Comparison of ENCODE assay signal across 17 cellular contexts in the genomic region with DNA sequence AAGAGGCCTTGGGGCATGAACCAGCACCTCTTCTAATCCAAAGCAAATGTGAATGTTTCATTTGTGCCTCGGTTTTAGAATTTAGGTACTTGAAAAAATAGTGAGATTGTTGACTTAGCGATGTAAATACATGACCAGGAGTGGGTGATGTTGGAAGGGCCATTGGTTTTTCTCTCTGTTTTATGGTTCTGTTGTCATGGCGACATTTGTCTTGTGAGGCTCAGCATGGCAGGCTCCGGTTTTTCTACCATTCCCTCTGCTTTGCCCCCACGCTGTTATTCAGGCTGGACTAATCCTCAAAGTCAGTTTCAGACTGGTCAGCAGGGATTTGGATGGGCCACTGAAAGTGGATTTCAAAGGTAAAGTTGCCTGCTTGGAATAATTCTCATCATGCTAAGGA.
A peak's percentile ranks its signal among the peaks of the same experiment; 100 is the strongest.
DNase-seq lines count a peak whose midpoint lies in the region; ATAC-seq, FAIRE-seq and TF ChIP-seq lines count a peak whose summit lies in the region.
"Had no signal": no experiment of that assay in that cellular context is flagged by ENCODE, and none has a peak within 500 bp of the region (broad histone marks: within the 10 kb centered on the region; RNA-seq: fewer than 3 reads in every experiment).

No MANE protein-coding gene starts in this region.

- H3K27ac Mint-ChIP-seq in Calu3 (ENCODE audit: unreplicated experiment) (no peak overlapping the region), brain (peak overlapping the region in 3 of 5 experiments; percentile 38 to 93 (median 82)), CD14-positive monocyte (no peak overlapping the region)
- H3K27ac Mint-ChIP-seq in stimulated activated memory B cell treated with anti-CD40 and anti-IgM and Interleukin-4, amounts not matched to agents 10 μg/mL and 1 μg/mL and 100 μg/mL, for 72 hours: no peak overlapping the region
- H3K27ac Mint-ChIP-seq: CD8-positive, alpha-beta memory T cell had no signal

- H3K36me3 Mint-ChIP-seq in Calu3 (ENCODE audit: insufficient read depth, unreplicated experiment): peaks cover 79% of the 10 kb centered on the region
- peaks cover 93% of the 10 kb centered on the region for H3K36me3 Mint-ChIP-seq in brain
- H3K36me3 Mint-ChIP-seq in stimulated activated memory B cell treated with anti-CD40 and anti-IgM and Interleukin-4, amounts not matched to agents 10 μg/mL and 1 μg/mL and 100 μg/mL, for 72 hours: peaks cover 70% of the 10 kb centered on the region
- peaks cover 0 to 8% of the 10 kb centered on the region in 2 donors for H3K36me3 Mint-ChIP-seq in CD14-positive monocyte

- intact Hi-C loops in Calu3 (cut with micrococcal nuclease; ENCODE audit: unreplicated experiment) (no loop called here), CD14-positive monocyte (cut with micrococcal nuclease) (no loop called here)

- H3K4me1 Mint-ChIP-seq in Calu3 (ENCODE audit: low read depth, unreplicated experiment) (no peaks in the 10 kb centered on the region), brain (peaks cover 60% of the 10 kb centered on the region), CD14-positive monocyte (no peaks in the 10 kb centered on the region)
- no peaks in the 10 kb centered on the region for H3K4me1 Mint-ChIP-seq in stimulated activated memory B cell treated with anti-CD40 and anti-IgM and Interleukin-4, amounts not matched to agents 10 μg/mL and 1 μg/mL and 100 μg/mL, for 72 hours
- H3K4me1 Mint-ChIP-seq: CD8-positive, alpha-beta memory T cell had no signal

- no peaks in the 10 kb centered on the region for H3K9me3 Mint-ChIP-seq in Calu3 (ENCODE audit: low read depth, unreplicated experiment)
- H3K9me3 Mint-ChIP-seq in brain: no peaks in the 10 kb centered on the region
- H3K9me3 Mint-ChIP-seq in stimulated activated memory B cell treated with anti-CD40 and anti-IgM and Interleukin-4, amounts not matched to agents 10 μg/mL and 1 μg/mL and 100 μg/mL, for 72 hours: no peaks in the 10 kb centered on the region
- peaks cover 0 to 2% (median 0%) of the 10 kb centered on the region in 7 donors for H3K9me3 Mint-ChIP-seq in CD14-positive monocyte
- H3K9me3 Mint-ChIP-seq: CD8-positive, alpha-beta memory T cell had no signal

- H3K4me3 Mint-ChIP-seq in Calu3 (ENCODE audit: low read depth, unreplicated experiment) (no peak overlapping the region), brain (no peak overlapping the region), CD14-positive monocyte (no peak overlapping the region)
- H3K4me3 Mint-ChIP-seq in stimulated activated memory B cell treated with anti-CD40 and anti-IgM and Interleukin-4, amounts not matched to agents 10 μg/mL and 1 μg/mL and 100 μg/mL, for 72 hours: no peak overlapping the region
- H3K4me3 Mint-ChIP-seq: CD8-positive, alpha-beta memory T cell had no signal

- DNase-seq in Calu3 (no peak), D721Med (ENCODE audit: insufficient read length, low spot score) (no peak), NCI-H1105 treated with DMSO at 0.1 percent for 48 hours (lab: John Stamatoyannopoulos, UW) (peak; percentile 40), CD14-positive monocyte (ENCODE audit: low spot score) (no peak)
- DNase-seq: CD8-positive, alpha-beta memory T cell; DMS 273 treated with DMSO at 0.1 percent for 48 hours; NCI-H2081; NCI-H524; PC-3; T-helper 9 cell had no signal

- H3K27me3 Mint-ChIP-seq in Calu3 (ENCODE audit: unreplicated experiment): no peaks in the 10 kb centered on the region
- peaks cover 6% of the 10 kb centered on the region for H3K27me3 Mint-ChIP-seq in brain
- H3K27me3 Mint-ChIP-seq in stimulated activated memory B cell treated with anti-CD40 and anti-IgM and Interleukin-4, amounts not matched to agents 10 μg/mL and 1 μg/mL and 100 μg/mL, for 72 hours: no peaks in the 10 kb centered on the region
- H3K27me3 Mint-ChIP-seq in CD14-positive monocyte (ENCODE audit: low read depth in 3 of 3): no peaks in the 10 kb centered on the region

- BruUV-seq in Calu3 (replicated peaks; lab: Mats Ljungman, UMichigan): TSS peak; percentile 17

- FAIRE-seq in D721Med (lab: Jason Lieb, UNC): peak; percentile 97
- FAIRE-seq: GM12878, GM19239, HTR-8/SVneo had no signal

- CTCF ChIA-PET in Calu3 (lab: Charles Lee): no interaction called here

- no peak for ATAC-seq in stimulated activated memory B cell treated with anti-CD40 and anti-IgM and Interleukin-4, amounts not matched to agents 10 μg/mL and 1 μg/mL and 100 μg/mL, for 72 hours
- no peak for ATAC-seq in GM21528 (IDR thresholded peaks at IDR 0.05; ENCODE audit: low FRiP score, unreplicated experiment)
- ATAC-seq: GM12878, HCT116, PC-3 had no signal

- TF ChIP-seq CTCF in Calu3 (IDR thresholded peaks at IDR 0.05; ENCODE audit: unreplicated experiment): no peak
- TF ChIP-seq CTCF in D721Med (IDR thresholded peaks at IDR 0.05; ENCODE audit: insufficient read depth, missing control alignments): no peak
- TF ChIP-seq CTCF in brain (conservative IDR thresholded peaks at IDR 0.05): no peak
- TF ChIP-seq CTCF in CD14-positive monocyte (IDR thresholded peaks at IDR 0.05): no peak

Comparison
In these comparisons a context has a peak if more than half of its experiments do, and no peak if none do; other contexts are left out.
1. H3K27ac Mint-ChIP-seq: peak in brain (3 of 5); none in Calu3 (single experiment), stimulated activated memory B cell treated with anti-CD40 and anti-IgM and Interleukin-4, amounts not matched to agents 10 μg/mL and 1 μg/mL and 100 μg/mL, for 72 hours (single experiment) and CD14-positive monocyte (0 of 7).